8 cellular contexts compared by ENCODE assay signal in the genomic region with DNA sequence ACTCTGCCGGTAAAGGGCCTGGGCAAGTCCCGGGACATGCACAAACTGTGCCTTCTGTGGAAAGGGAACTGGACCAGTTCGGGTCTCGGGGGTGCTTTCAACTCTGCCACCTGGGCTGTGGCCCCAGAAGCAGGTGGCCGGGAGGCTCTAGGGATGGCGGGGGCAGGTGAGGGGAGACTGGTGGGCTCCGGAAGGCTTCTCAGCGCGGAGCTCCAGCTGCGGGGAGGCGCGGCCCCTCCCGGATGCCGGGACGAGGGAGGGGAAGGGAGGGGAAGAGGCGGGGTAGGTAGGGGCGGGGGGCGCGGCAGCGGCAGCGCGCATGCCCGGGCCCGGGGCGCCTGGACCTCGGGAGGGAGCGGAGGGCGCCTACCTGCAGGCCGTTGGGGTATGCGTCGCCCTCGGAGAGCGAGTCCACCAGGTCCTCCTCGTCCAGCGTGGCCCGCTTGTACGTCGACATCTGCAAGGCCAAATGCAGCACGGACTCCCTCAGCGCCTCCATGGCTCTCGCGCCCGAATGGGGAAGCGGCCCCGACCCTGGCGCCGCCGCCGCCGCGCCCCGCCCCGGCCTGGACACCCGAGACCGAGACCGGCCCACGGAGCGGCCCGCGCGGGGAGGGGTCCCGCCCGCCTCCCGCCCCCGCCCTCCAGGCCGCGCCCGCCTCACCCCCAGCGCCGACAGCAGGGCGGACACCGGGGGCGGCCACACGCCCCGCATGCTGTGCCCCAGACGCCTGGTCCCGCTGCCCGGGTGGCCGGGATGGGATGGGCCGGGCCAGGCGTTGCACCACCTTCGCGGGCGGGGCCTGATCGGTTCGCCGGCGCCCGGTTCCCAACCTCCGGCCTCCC. TPM values are rescaled to one million over a fixed set of nuclear protein-coding genes. Genes with fewer than 3 reads are reported as not detected.
DNase-seq lines count a peak whose midpoint lies in the region; ATAC-seq and TF ChIP-seq lines count a peak whose summit lies in the region.

TSS of gene ECE1 (minus strand) at position 764 of the 846 bp plus-strand sequence. CDS start at position 715, 49 bp downstream.

- H3K4me1 ChIP-seq in naive thymus-derived CD4-positive, alpha-beta T cell (ENCODE audit: control insufficient read depth in 2 of 2, insufficient read depth in 2 of 2, low read length in 2 of 2), result peaks cover 41 to 42% of the 10 kb centered on the region in 2 donors
- H3K4me1 ChIP-seq in transverse colon, result peaks cover 29 to 67% (median 38%) of the 10 kb centered on the region in 4 donors

- H3K27ac Mint-ChIP-seq in naive thymus-derived CD4-positive, alpha-beta T cell, result peak within 1 kb of the TSS; percentile 90 to 100 (median 96)

- ATAC-seq in esophagus mucosa, result peak; percentile 33
- no peak for ATAC-seq in naive thymus-derived CD4-positive, alpha-beta T cell
- no peak for ATAC-seq in GM18858 (IDR thresholded peaks at IDR 0.05; ENCODE audit: unreplicated experiment)

- no peaks in the 10 kb centered on the region for H3K27me3 ChIP-seq in naive thymus-derived CD4-positive, alpha-beta T cell (ENCODE audit: control insufficient read depth in 2 of 2, insufficient read depth in 2 of 2, low read length in 2 of 2)
- H3K27me3 ChIP-seq in transverse colon, result no peaks in the 10 kb centered on the region

- in situ Hi-C loops in transverse colon (cut with MboI; ENCODE audit: low pct_ligation_motif_present in 1 of 4, low pct_unique_long_range_greater_than_20kb in 1 of 4, low sequenced_read_pairs in 3 of 4), result no loop called here

- no peaks in the 10 kb centered on the region for H3K9me3 Mint-ChIP-seq in naive thymus-derived CD4-positive, alpha-beta T cell

- H3K36me3 ChIP-seq in naive thymus-derived CD4-positive, alpha-beta T cell (ENCODE audit: control insufficient read depth in 2 of 3, insufficient read depth in 3 of 3, low read length in 3 of 3), result peaks cover 0 to 2% (median 0%) of the 10 kb centered on the region in 3 experiments
- no peaks in the 10 kb centered on the region for H3K36me3 ChIP-seq in transverse colon

- H3K4me3 Mint-ChIP-seq in naive thymus-derived CD4-positive, alpha-beta T cell, result peak within 1 kb of the TSS; percentile 92 to 96 (median 93)

- H3K4me1 Mint-ChIP-seq in naive thymus-derived CD4-positive, alpha-beta T cell, result peaks cover 37 to 69% (median 60%) of the 10 kb centered on the region in 7 donors

- H3K36me3 Mint-ChIP-seq in naive thymus-derived CD4-positive, alpha-beta T cell, result peaks cover 0 to 6% (median 0%) of the 10 kb centered on the region in 5 donors

- no peak for TF ChIP-seq EP300 in transverse colon (IDR thresholded peaks at IDR 0.05; ENCODE audit: low read depth)

- peak within 1 kb of the TSS; percentile 86 for H3K27ac ChIP-seq in naive thymus-derived CD4-positive, alpha-beta T cell (ENCODE audit: low read depth, low read length)
- peak within 1 kb of the TSS; percentile 78 to 85 (median 80) for H3K27ac ChIP-seq in transverse colon

- POLR2A ChIA-PET in naive thymus-derived CD4-positive, alpha-beta T cell (lab: Charles Lee), result interaction anchor here (1.2 to 20.3 kb wide), 7 partner anchors 11 to 53 kb away, joined by 3 to 427 read pairs (median 56); no protein-coding TSS in a partner anchor

- peak; percentile 19 for TF ChIP-seq POLR2A in transverse colon (IDR thresholded peaks at IDR 0.05)

- H3K4me3 ChIP-seq in naive thymus-derived CD4-positive, alpha-beta T cell (ENCODE audit: low read length), result peak within 1 kb of the TSS; percentile 87
- H3K4me3 ChIP-seq in transverse colon, result peak within 1 kb of the TSS; percentile 46 to 63 (median 61)

- no peak for TF ChIP-seq CTCF in transverse colon (IDR thresholded peaks at IDR 0.05)

- DNase-seq in EH (ENCODE audit: low read depth) (peak; percentile 51), NCI-H146 treated with DMSO at 0.1 percent for 48 hours (lab: John Stamatoyannopoulos, UW; ENCODE audit: unreplicated experiment) (peak; percentile 14), activated T-cell treated with anti-CD3 and anti-CD28 coated beads for 48 hours (ENCODE audit: low read depth) (peak; percentile 42), transverse colon (peak; percentile 69), NCI-H510A (lab: John Stamatoyannopoulos, UW) (no peak)
- DNase-seq in naive thymus-derived CD4-positive, alpha-beta T cell, result peak; percentile 34 to 60 (median 57)

- no peaks in the 10 kb centered on the region for H3K27me3 Mint-ChIP-seq in naive thymus-derived CD4-positive, alpha-beta T cell

- CTCF ChIA-PET in naive thymus-derived CD4-positive, alpha-beta T cell (lab: Charles Lee), result interaction anchor here (0.6 to 7.0 kb wide), 5 partner anchors 10 to 45 kb away, joined by 3 to 45 read pairs (median 37); no protein-coding TSS in a partner anchor

- intact Hi-C loops in naive thymus-derived CD4-positive, alpha-beta T cell (cut with micrococcal nuclease), result loop anchor here (1.0 to 10.0 kb wide), 5 partner anchors 10 to 735 kb away; partner anchors contain the start of gene EIF4G3 (in 1 of the 2)
- intact Hi-C loops in transverse colon (cut with DNase I; ENCODE audit: low total_unique reads), result no loop called here

- 1% methylated on average over 27 of the region's 90 CpGs; no CpG with 5 or more reads in 1 of the 2 donors for WGBS in transverse colon (ENCODE audit: low coverage in 1 of 2), 2 donors

- H3K9me3 ChIP-seq in naive thymus-derived CD4-positive, alpha-beta T cell (ENCODE audit: control insufficient read depth in 2 of 3, low read length in 3 of 3), result no peaks in the 10 kb centered on the region
- H3K9me3 ChIP-seq in transverse colon, result no peaks in the 10 kb centered on the region

RNA-seq across cellular contexts. Expression of gene ECE1, which starts in this region (rescaled TPM):
- 18.2 TPM for total RNA-seq in esophagus mucosa
- total RNA-seq in naive thymus-derived CD4-positive, alpha-beta T cell, result 10 to 100 TPM; 63.3 to 97.4 (median 72.2) TPM
- polyA plus RNA-seq in naive thymus-derived CD4-positive, alpha-beta T cell, result 10 to 100 TPM; 21.3 to 50.4 TPM
- 100 to 1,000 TPM in 3 of 4 donors, 10 to 100 TPM in 1; 55.9 to 149 (median 112) TPM for total RNA-seq in transverse colon
